ENCODE assay signal across 20 cellular contexts in genomic region chr3:18349197-18349798, GRCh38.
A peak's percentile ranks its signal among the peaks of the same experiment; 100 is the strongest.
DNase-seq lines count a peak whose midpoint lies in the region; ATAC-seq and TF ChIP-seq lines count a peak whose summit lies in the region.
"Had no signal": no experiment of that assay in that cellular context is flagged by ENCODE, and none has a peak within 500 bp of the region (broad histone marks: within the 10 kb centered on the region; RNA-seq: fewer than 3 reads in every experiment).

No MANE protein-coding gene starts in this region.

- H3K36me3 ChIP-seq in cardiac muscle cell (peaks cover 17% of the 10 kb centered on the region), right atrium auricular region (peaks cover 22% of the 10 kb centered on the region), colonic mucosa (no peaks in the 10 kb centered on the region)
- H3K36me3 ChIP-seq: prostate gland had no signal

- H3K9me3 ChIP-seq in cardiac muscle cell (ENCODE audit: low read depth), result no peaks in the 10 kb centered on the region
- H3K9me3 ChIP-seq in right atrium auricular region, result no peaks in the 10 kb centered on the region
- no peaks in the 10 kb centered on the region for H3K9me3 ChIP-seq in T-helper 17 cell (ENCODE audit: control insufficient read depth, low read length, poor library complexity, severe bottlenecking)
- H3K9me3 ChIP-seq in colonic mucosa, result no peaks in the 10 kb centered on the region
- H3K9me3 ChIP-seq: prostate gland had no signal

- H3K27ac Mint-ChIP-seq in T-helper 17 cell (peak overlapping the region; percentile 11), progenitor cell of endocrine pancreas (peak overlapping the region; percentile 29)
- peak overlapping the region; percentile 14 for H3K27ac Mint-ChIP-seq in central memory CD8-positive, alpha-beta T cell (ENCODE audit: low read depth)
- H3K27ac Mint-ChIP-seq: stimulated activated naive B cell treated with anti-CD40 and anti-IgM and Interleukin-4, amounts not matched to agents 10 μg/mL and 1 μg/mL and 100 μg/mL, for 72 hours had no signal

- H3K4me3 ChIP-seq in cardiac muscle cell (no peak overlapping the region), right atrium auricular region (no peak overlapping the region), colonic mucosa (no peak overlapping the region)
- H3K4me3 ChIP-seq: prostate gland had no signal

- H3K4me3 Mint-ChIP-seq in T-helper 17 cell (no peak overlapping the region), progenitor cell of endocrine pancreas (ENCODE audit: low read depth) (no peak overlapping the region)
- no peak overlapping the region for H3K4me3 Mint-ChIP-seq in central memory CD8-positive, alpha-beta T cell
- H3K4me3 Mint-ChIP-seq: stimulated activated naive B cell treated with anti-CD40 and anti-IgM and Interleukin-4, amounts not matched to agents 10 μg/mL and 1 μg/mL and 100 μg/mL, for 72 hours had no signal

- H3K4me1 ChIP-seq in cardiac muscle cell (ENCODE audit: low read depth) (peaks cover 8% of the 10 kb centered on the region), right atrium auricular region (no peaks in the 10 kb centered on the region), colonic mucosa (no peaks in the 10 kb centered on the region)

- intact Hi-C loops in colonic mucosa (cut with DNase I), result no loop called here

- DNase-seq in cardiac muscle cell (ENCODE audit: low read depth in 1 of 2, low spot score in 1 of 2), result no peak
- no peak for DNase-seq in right atrium auricular region (ENCODE audit: low spot score)
- DNase-seq in T-helper 17 cell, result no peak
- no peak for DNase-seq in central memory CD8-positive, alpha-beta T cell (ENCODE audit: low spot score in 2 of 2)
- DNase-seq in progenitor cell of endocrine pancreas (ENCODE audit: low spot score, unreplicated experiment), result no peak
- DNase-seq in cerebellar nuclear complex (lab: John Stamatoyannopoulos, UW), result no peak
- DNase-seq in colonic mucosa, result no peak
- DNase-seq: activated effector memory CD4-positive, alpha-beta T cell treated with anti-CD3 and anti-CD28 coated beads, Interleukin-2, amount 50 U/mL, for 16 hours; CD4-positive, alpha-beta memory T cell; MM.1S; NCI-H1436 treated with DMSO at 0.1 percent for 48 hours; NCI-H2171 treated with DMSO at 0.1 percent for 48 hours; NCI-H774; SHP77 treated with DMSO at 0.1 percent for 48 hours; stimulated activated CD4-positive, alpha-beta T cell treated with anti-CD3 and anti-CD28 coated beads, Interleukin-1b, Interleukin-23, amount 100 ng/mL, for 48 hours; stimulated activated naive B cell treated with anti-CD40 and anti-IgM and Interleukin-4, amounts not matched to agents 10 μg/mL and 1 μg/mL and 100 μg/mL, for 72 hours; trophoblast cell had no signal

- no peak for TF ChIP-seq CTCF in cardiac muscle cell (IDR thresholded peaks at IDR 0.05; ENCODE audit: low read depth, low read length)
- no peak for TF ChIP-seq CTCF in right atrium auricular region (IDR thresholded peaks at IDR 0.05)
- TF ChIP-seq CTCF in progenitor cell of endocrine pancreas (IDR thresholded peaks at IDR 0.05; ENCODE audit: unreplicated experiment), result no peak
- no peak for TF ChIP-seq CTCF in colonic mucosa (IDR thresholded peaks at IDR 0.05)

- H3K27me3 ChIP-seq in cardiac muscle cell (no peaks in the 10 kb centered on the region), right atrium auricular region (no peaks in the 10 kb centered on the region), colonic mucosa (no peaks in the 10 kb centered on the region)

- H3K9ac ChIP-seq in colonic mucosa (ENCODE audit: low read depth in 2 of 2, low read length in 2 of 2), result no peak overlapping the region

- H3K9me3 Mint-ChIP-seq in central memory CD8-positive, alpha-beta T cell, result no peaks in the 10 kb centered on the region
- H3K9me3 Mint-ChIP-seq in progenitor cell of endocrine pancreas (ENCODE audit: low read depth), result no peaks in the 10 kb centered on the region
- H3K9me3 Mint-ChIP-seq: CD4-positive, alpha-beta memory T cell; stimulated activated naive B cell treated with anti-CD40 and anti-IgM and Interleukin-4, amounts not matched to agents 10 μg/mL and 1 μg/mL and 100 μg/mL, for 72 hours had no signal

- peaks cover 12% of the 10 kb centered on the region for H3K36me3 Mint-ChIP-seq in T-helper 17 cell (ENCODE audit: low read depth)
- H3K36me3 Mint-ChIP-seq in central memory CD8-positive, alpha-beta T cell (ENCODE audit: insufficient read depth), result peaks cover 32% of the 10 kb centered on the region
- H3K36me3 Mint-ChIP-seq in progenitor cell of endocrine pancreas (ENCODE audit: insufficient read depth), result peaks cover 19% of the 10 kb centered on the region

- H3K27ac ChIP-seq in cardiac muscle cell (peak overlapping the region; percentile 40), right atrium auricular region (no peak overlapping the region), colonic mucosa (no peak overlapping the region)
- H3K27ac ChIP-seq: prostate gland, VCaP had no signal

- H3K27me3 Mint-ChIP-seq in T-helper 17 cell, result no peaks in the 10 kb centered on the region
- no peaks in the 10 kb centered on the region for H3K27me3 Mint-ChIP-seq in central memory CD8-positive, alpha-beta T cell
- no peaks in the 10 kb centered on the region for H3K27me3 Mint-ChIP-seq in progenitor cell of endocrine pancreas
- H3K27me3 Mint-ChIP-seq: CD4-positive, alpha-beta memory T cell; stimulated activated naive B cell treated with anti-CD40 and anti-IgM and Interleukin-4, amounts not matched to agents 10 μg/mL and 1 μg/mL and 100 μg/mL, for 72 hours had no signal

- peaks cover 12% of the 10 kb centered on the region for H3K4me1 Mint-ChIP-seq in T-helper 17 cell
- H3K4me1 Mint-ChIP-seq in central memory CD8-positive, alpha-beta T cell, result peaks cover 5% of the 10 kb centered on the region
- peaks cover 24% of the 10 kb centered on the region for H3K4me1 Mint-ChIP-seq in progenitor cell of endocrine pancreas (ENCODE audit: low read depth)

- no peak for ATAC-seq in T-helper 17 cell
- no peak for ATAC-seq in central memory CD8-positive, alpha-beta T cell (replicated peaks; ENCODE audit: extremely low read depth, poor library complexity, severe bottlenecking)
- ATAC-seq: left lobe of liver; stimulated activated naive B cell treated with anti-CD40 and anti-IgM and Interleukin-4, amounts not matched to agents 10 μg/mL and 1 μg/mL and 100 μg/mL, for 72 hours had no signal
